Comparison of ENCODE assay signal across 26 cellular contexts in genomic region chr12:51524386-51524901, GRCh38.
DNase-seq lines count a peak whose midpoint lies in the region; ATAC-seq lines count a peak whose summit lies in the region.
"Had no signal": no experiment of that assay in that cellular context is flagged by ENCODE, and none has a peak within 500 bp of the region (broad histone marks: within the 10 kb centered on the region; RNA-seq: fewer than 3 reads in every experiment).

No MANE protein-coding gene starts in this region.

- no peak overlapping the region for H4K8ac ChIP-seq in trophoblast cell (ENCODE audit: low read depth, low read length)

- no peak overlapping the region for H3K4ac ChIP-seq in trophoblast cell (ENCODE audit: low read depth, low read length)

- no peak overlapping the region for H3K23ac ChIP-seq in trophoblast cell (ENCODE audit: low read length)

- peak overlapping the region; percentile 55 for H4K91ac ChIP-seq in trophoblast cell (ENCODE audit: low read depth, low read length)

- H3K27ac ChIP-seq in trophoblast cell (ENCODE audit: low read depth, low read length): peak overlapping the region; percentile 50
- H3K27ac ChIP-seq: esophagus squamous epithelium, gastroesophageal sphincter, upper lobe of right lung had no signal

- H3K79me1 ChIP-seq in trophoblast cell (ENCODE audit: low read length): peaks cover 16% of the 10 kb centered on the region

- H3K18ac ChIP-seq in trophoblast cell (ENCODE audit: low read length): no peak overlapping the region

- no peaks in the 10 kb centered on the region for H3K36me3 Mint-ChIP-seq in activated T-cell treated with anti-CD3 and anti-CD28 coated beads, Interleukin-2, amount 50 U/mL, for 72 hours (ENCODE audit: insufficient read depth in 2 of 2)
- H3K36me3 Mint-ChIP-seq: CD8-positive, alpha-beta T cell; WTC11 had no signal

- peak overlapping the region; percentile 37 for H2BK120ac ChIP-seq in trophoblast cell (ENCODE audit: insufficient read depth, low read length, poor library complexity)

- H3K4me1 ChIP-seq in trophoblast cell (ENCODE audit: control insufficient read depth in 1 of 2, insufficient read depth in 2 of 2, low read length in 2 of 2): peaks cover 21 to 37% of the 10 kb centered on the region in 2 experiments
- H3K4me1 ChIP-seq: esophagus squamous epithelium, gastroesophageal sphincter, upper lobe of right lung had no signal

- H3K9me3 ChIP-seq in trophoblast cell (ENCODE audit: insufficient read depth, low read depth, low read length): no peaks in the 10 kb centered on the region
- H3K9me3 ChIP-seq: esophagus squamous epithelium, gastroesophageal sphincter, upper lobe of right lung had no signal

- H2AK5ac ChIP-seq in trophoblast cell (ENCODE audit: low read length): no peak overlapping the region

- H3K27ac Mint-ChIP-seq in activated T-cell treated with anti-CD3 and anti-CD28 coated beads, Interleukin-2, amount 50 U/mL, for 72 hours: no peak overlapping the region
- H3K27ac Mint-ChIP-seq: activated T-helper 1 cell treated with anti-CD3 and anti-CD28 coated beads, Interleukin-12 subunit alpha, Interleukin-12 subunit beta, Interleukin-2, Interleukin-4 antibody, amounts not matched to agents 30 ng/mL and 10 ng/mL and 1 ng/mL, durations not matched to agents 14 hours and 24 hours and 36 hours; CD8-positive, alpha-beta T cell; T-helper 2 cell treated with Interferon-gamma antibody and Interleukin-4, amounts not matched to agents 5 μg/mL and 100 μg/mL, for 36 hours; WTC11 had no signal

- no peak overlapping the region for H3K4me3 ChIP-seq in trophoblast cell (ENCODE audit: low read depth, low read length)
- H3K4me3 ChIP-seq: esophagus squamous epithelium, gastroesophageal sphincter, upper lobe of right lung had no signal

- peak overlapping the region; percentile 59 for H2BK12ac ChIP-seq in trophoblast cell (ENCODE audit: low read length)

- no CpG with 5 or more reads among the region's 6 CpGs for WGBS in trophoblast cell (ENCODE audit: extremely low coverage, insufficient coverage, insufficient read length)

- no peaks in the 10 kb centered on the region for H3K27me3 ChIP-seq in trophoblast cell (ENCODE audit: insufficient read depth, low read length)
- H3K27me3 ChIP-seq: esophagus squamous epithelium, upper lobe of right lung had no signal

- no peaks in the 10 kb centered on the region for H3K27me3 Mint-ChIP-seq in activated T-cell treated with anti-CD3 and anti-CD28 coated beads, Interleukin-2, amount 50 U/mL, for 72 hours (ENCODE audit: low read depth)

- H3K9me3 Mint-ChIP-seq in activated T-cell treated with anti-CD3 and anti-CD28 coated beads, Interleukin-2, amount 50 U/mL, for 72 hours: no peaks in the 10 kb centered on the region
- H3K9me3 Mint-ChIP-seq: activated T-helper 1 cell treated with anti-CD3 and anti-CD28 coated beads, Interleukin-12 subunit alpha, Interleukin-12 subunit beta, Interleukin-2, Interleukin-4 antibody, amounts not matched to agents 30 ng/mL and 10 ng/mL and 1 ng/mL, durations not matched to agents 14 hours and 24 hours and 36 hours; CD8-positive, alpha-beta T cell; neural crest cell; T-helper 2 cell treated with Interferon-gamma antibody and Interleukin-4, amounts not matched to agents 5 μg/mL and 100 μg/mL, for 36 hours; WTC11 had no signal

- H3K14ac ChIP-seq in trophoblast cell (ENCODE audit: low read length): no peak overlapping the region

- H3K9ac ChIP-seq in trophoblast cell (ENCODE audit: low read length): no peak overlapping the region

- no peak overlapping the region for H3K4me2 ChIP-seq in trophoblast cell (ENCODE audit: low read length)

- peak; percentile 5 for DNase-seq in NCI-H1436 (lab: John Stamatoyannopoulos, UW)
- no peak for DNase-seq in NCI-H1436 treated with DMSO at 0.1 percent for 48 hours (lab: John Stamatoyannopoulos, UW)
- DNase-seq in NCI-H2227 (lab: John Stamatoyannopoulos, UW; ENCODE audit: unreplicated experiment): peak; percentile 42
- DNase-seq in amniotic epithelial cell (ENCODE audit: low read depth): peak; percentile 26
- DNase-seq in trophoblast cell: no peak
- no peak for DNase-seq in activated T-cell treated with anti-CD3 and anti-CD28 coated beads, Interleukin-2, amount 50 U/mL, for 72 hours
- DNase-seq in stimulated activated CD4-positive, alpha-beta T cell treated with anti-CD3 and anti-CD28 coated beads, Interleukin-1b, Interleukin-23, amount 100 ng/mL, for 48 hours: no peak
- DNase-seq: 8988T; activated naive CD4-positive, alpha-beta T cell treated with anti-CD3 and anti-CD28 coated beads, Interleukin-2, amount 50 U/mL, for 16 hours; CD8-positive, alpha-beta T cell; cortex of kidney; DMS53; esophagus squamous epithelium; Karpas-422; MV-4-11; NCI-H2081 treated with DMSO at 0.1 percent for 48 hours; NCI-H526; RPMI8226; upper lobe of right lung had no signal

- ATAC-seq in activated T-cell treated with anti-CD3 and anti-CD28 coated beads, Interleukin-2, amount 50 U/mL, for 72 hours (replicated peaks in 1 of 2): no peak
- ATAC-seq in GM19467 (IDR thresholded peaks at IDR 0.05; ENCODE audit: unreplicated experiment): no peak
- ATAC-seq: CD8-positive, alpha-beta T cell; gastroesophageal sphincter; HCT116; upper lobe of right lung; WTC11 had no signal

- no peak overlapping the region for H3K4me3 Mint-ChIP-seq in activated T-cell treated with anti-CD3 and anti-CD28 coated beads, Interleukin-2, amount 50 U/mL, for 72 hours
- H3K4me3 Mint-ChIP-seq: activated T-helper 1 cell treated with anti-CD3 and anti-CD28 coated beads, Interleukin-12 subunit alpha, Interleukin-12 subunit beta, Interleukin-2, Interleukin-4 antibody, amounts not matched to agents 30 ng/mL and 10 ng/mL and 1 ng/mL, durations not matched to agents 14 hours and 24 hours and 36 hours; CD8-positive, alpha-beta T cell; neural crest cell; T-helper 2 cell treated with Interferon-gamma antibody and Interleukin-4, amounts not matched to agents 5 μg/mL and 100 μg/mL, for 36 hours; WTC11 had no signal

- no peak overlapping the region for H2BK5ac ChIP-seq in trophoblast cell (ENCODE audit: low read depth, low read length, poor library complexity)

- no peak overlapping the region for H2AFZ ChIP-seq in trophoblast cell (ENCODE audit: insufficient read depth, low read length, poor library complexity)

- H4K12ac ChIP-seq in trophoblast cell (ENCODE audit: low read depth, low read length): no peak overlapping the region

- H3K36me3 ChIP-seq in trophoblast cell (ENCODE audit: control insufficient read depth in 1 of 2, insufficient read depth in 2 of 2, low read length in 2 of 2): peaks cover 0 to 5% of the 10 kb centered on the region in 2 experiments
- H3K36me3 ChIP-seq: esophagus squamous epithelium, gastroesophageal sphincter, upper lobe of right lung had no signal

- no peaks in the 10 kb centered on the region for H3K4me1 Mint-ChIP-seq in activated T-cell treated with anti-CD3 and anti-CD28 coated beads, Interleukin-2, amount 50 U/mL, for 72 hours (ENCODE audit: low read depth)
- H3K4me1 Mint-ChIP-seq: neural crest cell, WTC11 had no signal

- H3K79me2 ChIP-seq in trophoblast cell (ENCODE audit: control insufficient read depth, insufficient read depth, low read length, poor library complexity): no peaks in the 10 kb centered on the region

Comparison
In these comparisons a context has a peak if more than half of its experiments do, and no peak if none do; other contexts are left out.
1. DNase-seq: peak in NCI-H1436 (single experiment), NCI-H2227 (single experiment) and amniotic epithelial cell (single experiment); none in NCI-H1436 treated with DMSO at 0.1 percent for 48 hours (single experiment), trophoblast cell (0 of 2), activated T-cell treated with anti-CD3 and anti-CD28 coated beads, Interleukin-2, amount 50 U/mL, for 72 hours (0 of 2) and stimulated activated CD4-positive, alpha-beta T cell treated with anti-CD3 and anti-CD28 coated beads, Interleukin-1b, Interleukin-23, amount 100 ng/mL, for 48 hours (single experiment).